22 cellular contexts compared by ENCODE assay signal in the genomic region with DNA sequence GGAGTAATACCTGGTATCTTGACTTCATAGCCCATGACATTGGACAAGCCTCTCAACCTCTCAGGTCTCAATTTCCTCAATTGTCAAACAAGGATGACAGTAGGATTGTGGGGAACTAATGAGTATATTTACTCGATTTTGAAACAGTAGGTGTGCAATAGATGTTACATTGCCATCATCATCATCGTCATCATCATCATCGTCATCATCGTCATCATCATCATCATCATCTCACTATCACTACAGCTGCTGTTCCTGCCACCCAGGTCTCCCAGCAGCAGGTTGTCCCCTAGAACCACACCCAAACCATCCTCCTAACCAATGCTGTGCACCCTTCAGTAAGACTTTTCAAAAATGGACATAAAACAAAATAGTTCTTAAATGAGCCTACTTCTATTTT.
"Had no signal": no experiment of that assay in that cellular context is flagged by ENCODE, and none has a peak within 500 bp of the region (broad histone marks: within the 10 kb centered on the region; RNA-seq: fewer than 3 reads in every experiment).

No MANE protein-coding gene starts in this region.

- H3K4me3 ChIP-seq: breast epithelium, left lung, ovary, prostate gland, upper lobe of right lung had no signal

- DNase-seq: activated CD4-positive, alpha-beta T cell treated with anti-CD3 and anti-CD28 coated beads, Interleukin-2, amount 50 U/mL, for 4 hours; activated CD8-positive, alpha-beta memory T cell treated with anti-CD3 and anti-CD28 coated beads, Interleukin-2, amount 50 U/mL, for 48 hours; activated naive CD4-positive, alpha-beta T cell; activated naive CD8-positive, alpha-beta T cell treated with anti-CD3 and anti-CD28 coated beads for 36 hours; activated T-cell treated with anti-CD3 and anti-CD28 coated beads, Interleukin-2, amount 50 U/mL, for 4 hours; cortex of kidney; foreskin fibroblast; immature natural killer cell; kidney glomerular epithelial cell; left lung; ovary; stimulated activated CD4-positive, alpha-beta T cell treated with anti-CD3 and anti-CD28 coated beads, Interleukin-4, amount 100 ng/mL, for 24 hours; stimulated activated naive CD4-positive, alpha-beta T cell treated with Interleukin-2 at 50 U/mL for 16 hours; T1000; upper lobe of right lung had no signal

- H3K9me3 Mint-ChIP-seq: activated naive CD8-positive, alpha-beta T cell treated with anti-CD3 and anti-CD28 coated beads for 36 hours; activated T-cell treated with anti-CD3 and anti-CD28 coated beads, Interleukin-2, amount 50 U/mL, for 4 hours; activated T-helper 2 cell treated with anti-CD3 and anti-CD28 coated beads, Interferon-gamma antibody, Interleukin-2, Interleukin-4, amounts not matched to agents 10 μg/mL and 5 μg/mL and 100 μg/mL, durations not matched to agents 14 hours and 24 hours and 36 hours; endodermal cell; natural killer cell treated with Interleukin-12 subunit alpha and Interleukin-12 subunit beta and Interleukin-15 and Interleukin-18, amount 100 ng/mL, for 72 hours; T-helper 1 cell treated with Interleukin-12 subunit alpha and Interleukin-12 subunit beta and Interleukin-4 antibody, amounts not matched to agents 30 μg/mL and 1 μg/mL, for 36 hours had no signal

- H3K4me1 ChIP-seq: breast epithelium, prostate gland had no signal

- H3K27me3 Mint-ChIP-seq: activated naive CD8-positive, alpha-beta T cell treated with anti-CD3 and anti-CD28 coated beads for 36 hours; natural killer cell treated with Interleukin-12 subunit alpha and Interleukin-12 subunit beta and Interleukin-15 and Interleukin-18, amount 100 ng/mL, for 72 hours had no signal

- H3K27me3 ChIP-seq: breast epithelium, left lung, ovary, upper lobe of right lung had no signal

- H3K36me3 ChIP-seq: breast epithelium, ovary, prostate gland, upper lobe of right lung had no signal

- H3K9me3 ChIP-seq: breast epithelium, left lung, ovary, prostate gland, upper lobe of right lung had no signal

- ATAC-seq: activated T-cell treated with anti-CD3 and anti-CD28 coated beads, Interleukin-2, amount 50 U/mL, for 4 hours; left lung; natural killer cell treated with Interleukin-12 subunit alpha and Interleukin-12 subunit beta and Interleukin-15 and Interleukin-18, amount 100 ng/mL, for 72 hours; upper lobe of right lung; WTC11 had no signal

- H3K27ac ChIP-seq: ovary, prostate gland had no signal

- H3K4me3 Mint-ChIP-seq: activated naive CD8-positive, alpha-beta T cell treated with anti-CD3 and anti-CD28 coated beads for 36 hours; activated T-cell treated with anti-CD3 and anti-CD28 coated beads, Interleukin-2, amount 50 U/mL, for 4 hours; endodermal cell; immature natural killer cell; natural killer cell treated with Interleukin-12 subunit alpha and Interleukin-12 subunit beta and Interleukin-15 and Interleukin-18, amount 100 ng/mL, for 72 hours; T-helper 1 cell treated with Interleukin-12 subunit alpha and Interleukin-12 subunit beta and Interleukin-4 antibody, amounts not matched to agents 30 μg/mL and 1 μg/mL, for 36 hours; WTC11 had no signal

- H3K4me1 Mint-ChIP-seq: activated naive CD8-positive, alpha-beta T cell treated with anti-CD3 and anti-CD28 coated beads for 36 hours had no signal

- H3K27ac Mint-ChIP-seq: activated naive CD8-positive, alpha-beta T cell treated with anti-CD3 and anti-CD28 coated beads for 36 hours; activated T-helper 2 cell treated with anti-CD3 and anti-CD28 coated beads, Interferon-gamma antibody, Interleukin-2, Interleukin-4, amounts not matched to agents 10 μg/mL and 5 μg/mL and 100 μg/mL, durations not matched to agents 14 hours and 24 hours and 36 hours; endodermal cell; natural killer cell treated with Interleukin-12 subunit alpha and Interleukin-12 subunit beta and Interleukin-15 and Interleukin-18, amount 100 ng/mL, for 72 hours; T-helper 1 cell treated with Interleukin-12 subunit alpha and Interleukin-12 subunit beta and Interleukin-4 antibody, amounts not matched to agents 30 μg/mL and 1 μg/mL, for 36 hours had no signal
